ENCODE assay signal across 8 cellular contexts in genomic region chr14:75906680-75907280, GRCh38.
A peak's percentile ranks its signal among the peaks of the same experiment; 100 is the strongest.
DNase-seq lines count a peak whose midpoint lies in the region; ATAC-seq and TF ChIP-seq lines count a peak whose summit lies in the region.

No MANE protein-coding gene starts in this region.

- H3K36me3 ChIP-seq in NT2/D1 (ENCODE audit: insufficient read depth, insufficient read length, low read length): peaks cover 11% of the 10 kb centered on the region

- H3K9me3 Mint-ChIP-seq in naive thymus-derived CD8-positive, alpha-beta T cell: no peaks in the 10 kb centered on the region

- peaks cover 0 to 5% (median 0%) of the 10 kb centered on the region in 3 donors for H3K36me3 Mint-ChIP-seq in naive thymus-derived CD8-positive, alpha-beta T cell

- H3K27me3 Mint-ChIP-seq in naive thymus-derived CD8-positive, alpha-beta T cell: no peaks in the 10 kb centered on the region

- no peaks in the 10 kb centered on the region for H3K9me3 ChIP-seq in NT2/D1 (ENCODE audit: insufficient read depth, low read length)

- in situ Hi-C loops in ACHN (cut with HindIII; ENCODE audit: low pct_ligation_motif_present, low pct_unique_long_range_greater_than_20kb, low sequenced_read_pairs): no loop called here

- no peak overlapping the region for H3K27ac Mint-ChIP-seq in naive thymus-derived CD8-positive, alpha-beta T cell

- H3K9ac ChIP-seq in NT2/D1 (ENCODE audit: insufficient read length, low read depth): no peak overlapping the region

- H3K4me3 ChIP-seq in NT2/D1 (ENCODE audit: insufficient read length, low read depth) (no peak overlapping the region), epithelial cell of proximal tubule (ENCODE audit: low read depth, low read length) (no peak overlapping the region)

- TF ChIP-seq CTCF in GM20000 (IDR thresholded peaks at IDR 0.05; ENCODE audit: extremely low read depth, missing control alignments) (peak; percentile 65), epithelial cell of proximal tubule (conservative IDR thresholded peaks at IDR 0.05; ENCODE audit: low read depth, low read length) (peak; percentile 86)

- no peaks in the 10 kb centered on the region for H3K27me3 ChIP-seq in NT2/D1 (ENCODE audit: insufficient read depth, insufficient read length)

- H3K4me1 Mint-ChIP-seq in naive thymus-derived CD8-positive, alpha-beta T cell: no peaks in the 10 kb centered on the region

- H3K4me3 Mint-ChIP-seq in naive thymus-derived CD8-positive, alpha-beta T cell: no peak overlapping the region

- DNase-seq in ACHN (peak; percentile 53), GM20000 (ENCODE audit: low spot score) (peak; percentile 61), NT2/D1 (ENCODE audit: low read depth, low spot score) (peak; percentile 20), epithelial cell of proximal tubule (ENCODE audit: low read depth) (no peak), stromal cell of bone marrow (ENCODE audit: low read depth) (peak; percentile 46)
- DNase-seq in activated CD8-positive, alpha-beta memory T cell treated with anti-CD3 and anti-CD28 coated beads, Interleukin-2, amount 50 U/mL, for 48 hours: peak; percentile 87
- peak; percentile 29 to 82 (median 58) for DNase-seq in naive thymus-derived CD8-positive, alpha-beta T cell

- peaks cover 4% of the 10 kb centered on the region for H3K4me1 ChIP-seq in NT2/D1 (ENCODE audit: insufficient read depth, insufficient read length)

- POLR2A ChIA-PET in naive thymus-derived CD8-positive, alpha-beta T cell (lab: Charles Lee): interaction anchor here (0.5 to 1.2 kb wide), 4 partner anchors 53 to 79 kb away, joined by 3 to 4 read pairs (median 3); partner anchors contain the start of genes IFT43 and TGFB3

- peak; percentile 39 to 50 for ATAC-seq in naive thymus-derived CD8-positive, alpha-beta T cell
- ATAC-seq in HG03025 (IDR thresholded peaks at IDR 0.05; ENCODE audit: low FRiP score, unreplicated experiment): no peak
